ENCODE assay signal across 15 cellular contexts in genomic region chr11:225734-226453, GRCh38. TPM values are rescaled to one million over a fixed set of nuclear protein-coding genes. Genes with fewer than 3 reads are reported as not detected.
DNase-seq lines count a peak whose midpoint lies in the region; ATAC-seq, FAIRE-seq and TF ChIP-seq lines count a peak whose summit lies in the region.
"Had no signal": no experiment of that assay in that cellular context is flagged by ENCODE, and none has a peak within 500 bp of the region (broad histone marks: within the 10 kb centered on the region; RNA-seq: fewer than 3 reads in every experiment).

No MANE protein-coding gene starts in this region.

- H3K27ac ChIP-seq in HEK293 (ENCODE audit: extremely low read depth, low read depth, low read length): no peak overlapping the region
- H3K27ac ChIP-seq: neutrophil had no signal

- no peaks in the 10 kb centered on the region for H3K9me3 Mint-ChIP-seq in activated CD8-positive, alpha-beta T cell treated with anti-CD3 and anti-CD28 coated beads for 36 hours
- no peaks in the 10 kb centered on the region for H3K9me3 Mint-ChIP-seq in memory B cell
- H3K9me3 Mint-ChIP-seq: T-helper 2 cell treated with Interferon-gamma antibody and Interleukin-4, amounts not matched to agents 5 μg/mL and 100 μg/mL, for 36 hours had no signal

- no peaks in the 10 kb centered on the region for H3K4me1 ChIP-seq in HEK293 (ENCODE audit: control insufficient read depth, insufficient read depth, low read length)

- CTCF ChIA-PET in HEK293 (lab: Yijun Ruan, JAX): no interaction called here
- CTCF ChIA-PET in activated CD8-positive, alpha-beta T cell treated with anti-CD3 and anti-CD28 coated beads for 36 hours (lab: Charles Lee): no interaction called here

- peaks cover 17% of the 10 kb centered on the region for H3K4me1 Mint-ChIP-seq in activated CD8-positive, alpha-beta T cell treated with anti-CD3 and anti-CD28 coated beads for 36 hours (ENCODE audit: low read depth)
- H3K4me1 Mint-ChIP-seq in memory B cell: peaks cover 8% of the 10 kb centered on the region

- intact Hi-C loops in activated CD8-positive, alpha-beta T cell treated with anti-CD3 and anti-CD28 coated beads for 36 hours (cut with micrococcal nuclease): no loop called here

- DNase-seq in GM06990 (ENCODE audit: extremely low read depth, insufficient read length) (no peak), memory B cell (ENCODE audit: low spot score in 2 of 2) (no peak), ecto neural progenitor cell (ENCODE audit: low spot score) (no peak), NCI-H2081 (lab: John Stamatoyannopoulos, UW) (no peak), D721Med (ENCODE audit: insufficient read length, low spot score) (no peak)
- DNase-seq in activated CD8-positive, alpha-beta T cell treated with anti-CD3 and anti-CD28 coated beads for 36 hours: peak; percentile 51
- DNase-seq: NCI-H1436 treated with DMSO at 0.1 percent for 48 hours, OCI-M1 had no signal

- POLR2A ChIA-PET in HEK293 (lab: Yijun Ruan, JAX): interaction anchor here (1.5 kb wide), 1 partner anchor 19 kb away, joined by 6 read pairs; the partner anchor contains the start of genes BET1L and RIC8A
- POLR2A ChIA-PET in activated CD8-positive, alpha-beta T cell treated with anti-CD3 and anti-CD28 coated beads for 36 hours (lab: Charles Lee): interaction anchor here (1.2 to 1.3 kb wide), 2 partner anchors 10 to 14 kb away, joined by 4 to 5 read pairs; partner anchors contain the start of gene SIRT3

- H3K36me3 ChIP-seq in GM06990 (ENCODE audit: control insufficient read depth, insufficient read depth, low read length): peaks cover 2% of the 10 kb centered on the region; the same call in 1 of the 2 replicates
- H3K36me3 ChIP-seq in HEK293 (ENCODE audit: control insufficient read depth in 2 of 2, insufficient read depth in 1 of 2, low read length in 2 of 2): peaks cover 0 to 32% of the 10 kb centered on the region in 2 experiments; a peak in 2 of 3 replicates

- H3K4me3 Mint-ChIP-seq in activated CD8-positive, alpha-beta T cell treated with anti-CD3 and anti-CD28 coated beads for 36 hours: no peak overlapping the region
- peak overlapping the region; percentile 19 for H3K4me3 Mint-ChIP-seq in memory B cell
- H3K4me3 Mint-ChIP-seq: T-helper 2 cell treated with Interferon-gamma antibody and Interleukin-4, amounts not matched to agents 5 μg/mL and 100 μg/mL, for 36 hours had no signal

- peak overlapping the region; percentile 70 for H3K27ac Mint-ChIP-seq in activated CD8-positive, alpha-beta T cell treated with anti-CD3 and anti-CD28 coated beads for 36 hours
- H3K27ac Mint-ChIP-seq in memory B cell: peak overlapping the region; percentile 53
- H3K27ac Mint-ChIP-seq: T-helper 2 cell treated with Interferon-gamma antibody and Interleukin-4, amounts not matched to agents 5 μg/mL and 100 μg/mL, for 36 hours had no signal

- no peaks in the 10 kb centered on the region for H3K9me3 ChIP-seq in HEK293 (ENCODE audit: control insufficient read depth, insufficient read depth, low read depth, low read length)
- H3K9me3 ChIP-seq: neutrophil had no signal

- FAIRE-seq in D721Med (lab: Jason Lieb, UNC): no peak
- FAIRE-seq: H1, keratinocyte had no signal

- ATAC-seq in activated CD8-positive, alpha-beta T cell treated with anti-CD3 and anti-CD28 coated beads for 36 hours: peak; percentile 85
- ATAC-seq in memory B cell (ENCODE audit: low read depth): peak; percentile 76
- no peak for ATAC-seq in HG03469 (IDR thresholded peaks at IDR 0.05; ENCODE audit: unreplicated experiment)
- ATAC-seq: esophagus mucosa had no signal

- no peak for TF ChIP-seq CTCF in GM06990 (IDR thresholded peaks at IDR 0.05; ENCODE audit: insufficient read depth, low read length, poor library complexity, severe bottlenecking)
- no peak for TF ChIP-seq CTCF in HEK293 (tag by site-specific recombination; IDR thresholded peaks at IDR 0.05)
- TF ChIP-seq CTCF in activated CD8-positive, alpha-beta T cell treated with anti-CD3 and anti-CD28 coated beads for 36 hours (IDR thresholded peaks at IDR 0.05): no peak
- TF ChIP-seq CTCF in D721Med (IDR thresholded peaks at IDR 0.05; ENCODE audit: insufficient read depth, missing control alignments): no peak

- H3K4me3 ChIP-seq in GM06990 (replicated peaks; ENCODE audit: low read depth, low read length) (peak overlapping the region; percentile 6), HEK293 (ENCODE audit: low read depth, low read length) (no peak overlapping the region)

- peaks cover 4% of the 10 kb centered on the region for H3K36me3 Mint-ChIP-seq in activated CD8-positive, alpha-beta T cell treated with anti-CD3 and anti-CD28 coated beads for 36 hours (ENCODE audit: low read depth)
- peaks cover 20% of the 10 kb centered on the region for H3K36me3 Mint-ChIP-seq in memory B cell

- H3K27me3 Mint-ChIP-seq in activated CD8-positive, alpha-beta T cell treated with anti-CD3 and anti-CD28 coated beads for 36 hours: no peaks in the 10 kb centered on the region
- H3K27me3 Mint-ChIP-seq in memory B cell: no peaks in the 10 kb centered on the region

- H3K27me3 ChIP-seq in GM06990 (replicated peaks; ENCODE audit: control insufficient read depth, insufficient read depth, low read length): no peaks in the 10 kb centered on the region
- H3K27me3 ChIP-seq: neutrophil had no signal

TF ChIP-seq in HEK293, 187 proteins besides CTCF, POLR2A, EP300 and RAD21:
- TF ChIP-seq ZNF529 (tag by site-specific recombination; IDR thresholded peaks at IDR 0.05; ENCODE audit: insufficient replicate concordance): no peak
- peak; percentile 60; the same call in 1 of the 2 replicates for TF ChIP-seq ZNF133 (tag by site-specific recombination; IDR thresholded peaks at IDR 0.05)

RNA-seq across cellular contexts. Expression of gene SIRT3, which starts 10.2 kb away (rescaled TPM):
- total RNA-seq in activated CD8-positive, alpha-beta T cell treated with anti-CD3 and anti-CD28 coated beads for 36 hours: 10 to 100 TPM; 27.7 to 32.1 TPM

RNA-seq across cellular contexts. Expression of gene PSMD13, which starts 10.9 kb away (rescaled TPM):
- total RNA-seq in activated CD8-positive, alpha-beta T cell treated with anti-CD3 and anti-CD28 coated beads for 36 hours: 100 to 1,000 TPM; 220 to 228 TPM

RNA-seq across cellular contexts. Expression of gene RIC8A, which starts 18.4 kb away (rescaled TPM):
- total RNA-seq in activated CD8-positive, alpha-beta T cell treated with anti-CD3 and anti-CD28 coated beads for 36 hours: 100 to 1,000 TPM in 1 of 2 experiments, 10 to 100 TPM in 1; 96.5 to 108 TPM

RNA-seq across cellular contexts. Expression of gene BET1L, which starts 18.7 kb away (rescaled TPM):
- total RNA-seq in activated CD8-positive, alpha-beta T cell treated with anti-CD3 and anti-CD28 coated beads for 36 hours: 10 to 100 TPM; 58.4 to 68.9 TPM

RNA-seq across cellular contexts. Expression of gene SCGB1C1, which starts 33.0 kb away (rescaled TPM):
- total RNA-seq in activated CD8-positive, alpha-beta T cell treated with anti-CD3 and anti-CD28 coated beads for 36 hours: not detected
- total RNA-seq: esophagus mucosa, H1 had no signal
